In the genomic region with DNA sequence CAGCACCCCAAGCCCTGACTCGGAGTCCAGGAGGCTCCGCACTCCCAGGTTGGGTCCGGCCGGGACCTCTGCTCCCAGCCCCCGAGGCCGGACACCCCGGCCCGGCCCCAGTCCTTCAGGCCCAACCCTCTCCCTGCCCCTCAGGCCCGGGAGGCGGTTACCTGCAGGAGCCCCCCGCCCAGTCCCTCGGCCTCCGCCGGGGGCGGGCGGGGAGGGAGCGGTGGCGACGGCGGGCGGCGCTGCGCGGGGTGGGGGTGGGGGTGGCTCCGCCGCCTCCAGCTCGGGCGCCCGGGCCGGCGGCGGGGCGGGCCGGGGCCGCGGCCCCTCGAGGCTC, we compare ENCODE assay signal across 8 cellular contexts. TPM values are rescaled to one million over a fixed set of nuclear protein-coding genes. Genes with fewer than 3 reads are reported as not detected.
DNase-seq lines count a peak whose midpoint lies in the region; ATAC-seq and TF ChIP-seq lines count a peak whose summit lies in the region.

No MANE protein-coding gene starts in this region.

- peaks cover 29% of the 10 kb centered on the region for H3K4me1 ChIP-seq in HUES48 (ENCODE audit: control insufficient read depth, insufficient read depth, low read length)

- peak; percentile 64 for ATAC-seq in CD4-positive, alpha-beta T cell (ENCODE audit: poor library complexity)
- peak; percentile 39 for ATAC-seq in GM21381 (IDR thresholded peaks at IDR 0.05; ENCODE audit: unreplicated experiment)
- ATAC-seq in left cardiac atrium = peak; percentile 48 to 69

- peak in 3 of 10 experiments; percentile 9 to 47 (median 26) for DNase-seq in CD4-positive, alpha-beta T cell
- DNase-seq in activated CD8-positive, alpha-beta memory T cell treated with anti-CD3 and anti-CD28 coated beads, Interleukin-2, amount 50 U/mL, for 48 hours = peak; percentile 71
- DNase-seq in left cardiac atrium (no peak), retinal pigment epithelial cell (ENCODE audit: low read depth) (no peak), putamen (ENCODE audit: low spot score) (no peak), GF-D8 (lab: John Stamatoyannopoulos, UW) (no peak)

- H3K4me1 Mint-ChIP-seq in CD4-positive, alpha-beta T cell (ENCODE audit: low read depth) = peaks cover 42% of the 10 kb centered on the region

- no peaks in the 10 kb centered on the region for H3K9me3 Mint-ChIP-seq in CD4-positive, alpha-beta T cell

- H3K9ac ChIP-seq in HUES48 (ENCODE audit: low read depth, low read length) = peak overlapping the region; percentile 71; the same call in 1 of the 2 replicates

- H3K4me3 Mint-ChIP-seq in CD4-positive, alpha-beta T cell = peak overlapping the region; percentile 82

- peak overlapping the region; percentile 73 for H3K4me3 ChIP-seq in HUES48 (ENCODE audit: low read depth, low read length)
- peak overlapping the region; percentile 84 for H3K4me3 ChIP-seq in retinal pigment epithelial cell (ENCODE audit: low read length)

- no peaks in the 10 kb centered on the region for H3K27me3 ChIP-seq in CD4-positive, alpha-beta T cell (ENCODE audit: control insufficient read depth, insufficient read depth, low read length)
- no peaks in the 10 kb centered on the region for H3K27me3 ChIP-seq in HUES48 (ENCODE audit: control insufficient read depth, insufficient read depth, low read length)

- no peak for TF ChIP-seq CTCF in CD4-positive, alpha-beta T cell (IDR thresholded peaks at IDR 0.05)
- TF ChIP-seq CTCF in retinal pigment epithelial cell (conservative IDR thresholded peaks at IDR 0.05; ENCODE audit: low read depth, low read length) = no peak

- POLR2A ChIA-PET in CD4-positive, alpha-beta T cell (lab: Charles Lee) = interaction anchor here (1.0 kb wide), 1 partner anchor 174 kb away, joined by 3 read pairs; no protein-coding TSS in a partner anchor

- H3K27ac Mint-ChIP-seq in CD4-positive, alpha-beta T cell = peak overlapping the region; percentile 87

- peak overlapping the region; percentile 85 for H3K27ac ChIP-seq in CD4-positive, alpha-beta T cell (ENCODE audit: low read depth, low read length)
- H3K27ac ChIP-seq in HUES48 (ENCODE audit: low read depth, low read length) = peak overlapping the region; percentile 90

- peaks cover 10% of the 10 kb centered on the region for H3K36me3 Mint-ChIP-seq in CD4-positive, alpha-beta T cell (ENCODE audit: low read depth)

- no peaks in the 10 kb centered on the region for H3K27me3 Mint-ChIP-seq in CD4-positive, alpha-beta T cell

- H3K9me3 ChIP-seq in CD4-positive, alpha-beta T cell (ENCODE audit: control insufficient read depth, low read length) = no peaks in the 10 kb centered on the region
- H3K9me3 ChIP-seq in HUES48 (ENCODE audit: control insufficient read depth, insufficient read depth, low read length) = no peaks in the 10 kb centered on the region

- CTCF ChIA-PET in CD4-positive, alpha-beta T cell (lab: Charles Lee) = no interaction called here

- intact Hi-C loops in CD4-positive, alpha-beta T cell (cut with DNase I, micrococcal nuclease) = loop anchor here in 1 of 2 experiments (2.0 to 5.0 kb wide), 2 partner anchors 72 to 99 kb away; no protein-coding TSS in a partner anchor
- intact Hi-C loops in left cardiac atrium (cut with DNase I) = loop anchor here in 1 of 2 donors (10.0 kb wide), 1 partner anchor 165 kb away; a partner anchor contains a TSS

- no peaks in the 10 kb centered on the region for H3K36me3 ChIP-seq in HUES48 (ENCODE audit: control insufficient read depth, insufficient read depth, low read length)

RNA-seq across cellular contexts. Expression of a gene that starts 0.3 kb away (rescaled TPM):
- total RNA-seq in CD4-positive, alpha-beta T cell = 10 to 100 TPM; 61.6 to 64.1 TPM
- 10 to 100 TPM; 13.9 to 18.2 TPM for total RNA-seq in left cardiac atrium
